In the genomic region with DNA sequence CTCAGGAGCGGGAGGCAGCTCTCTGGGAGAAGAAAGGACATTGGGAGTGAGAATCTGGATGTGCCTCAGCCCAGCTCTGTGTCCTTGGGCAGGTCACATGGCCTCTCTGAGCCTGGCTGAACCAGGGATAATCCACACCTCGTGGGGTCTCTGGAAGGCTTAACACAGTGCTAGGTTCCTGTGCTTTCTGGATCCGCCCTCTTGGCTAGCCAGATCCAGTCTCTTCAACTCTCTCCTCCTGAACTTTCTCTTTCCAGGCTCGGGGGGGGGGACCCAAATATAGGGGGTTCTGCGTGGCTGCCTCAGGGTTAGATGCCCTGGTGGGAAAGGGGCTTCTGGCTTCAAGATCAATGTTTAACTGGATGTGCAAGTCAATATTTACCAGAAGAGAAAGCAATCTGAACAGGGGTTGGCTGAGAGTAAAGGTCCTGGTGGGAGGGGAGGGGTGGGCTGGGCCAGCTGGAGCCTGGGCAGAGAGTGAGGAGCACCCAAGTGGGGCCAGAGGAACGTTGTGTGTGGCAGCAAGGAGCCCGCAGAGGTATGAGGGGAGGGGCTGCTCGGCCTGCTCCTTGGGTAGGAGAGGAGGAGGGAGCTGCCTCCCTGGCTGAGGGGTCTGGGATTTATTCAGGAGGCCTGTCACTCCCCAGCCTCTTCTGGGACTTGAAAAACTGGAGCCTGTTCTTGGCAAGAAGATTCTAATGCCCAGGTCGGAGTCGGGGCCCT, we compare ENCODE assay signal across 18 cellular contexts. TPM values are rescaled to one million over a fixed set of nuclear protein-coding genes. Genes with fewer than 3 reads are reported as not detected.
DNase-seq lines count a peak whose midpoint lies in the region; ATAC-seq and TF ChIP-seq lines count a peak whose summit lies in the region.
"Had no signal": no experiment of that assay in that cellular context is flagged by ENCODE, and none has a peak within 500 bp of the region (broad histone marks: within the 10 kb centered on the region; RNA-seq: fewer than 3 reads in every experiment).

Gene SERPINF2 (plus strand): TSS at position 501 of the 723 bp plus-strand sequence. CDS start 2,125 bp downstream, outside the sequence.

- no peak within 1 kb of the TSS for H3K4me3 Mint-ChIP-seq in dendritic cell treated with granulocyte-macrophage colony-stimulating factor and Interleukin-4, amounts not matched to agents 40 ng/mL and 50 ng/mL, for 4 days
- H3K4me3 Mint-ChIP-seq: activated T-helper 17 cell treated with anti-CD3 and anti-CD28 coated beads, Interleukin-2, amount 50 U/mL, for 72 hours had no signal

- H3K27ac ChIP-seq in lower lobe of right lung, result peak within 1 kb of the TSS; percentile 53
- H3K27ac ChIP-seq in thymus (ENCODE audit: low read depth), result no peak within 1 kb of the TSS
- no peak within 1 kb of the TSS for H3K27ac ChIP-seq in adrenal gland
- H3K27ac ChIP-seq: thoracic aorta had no signal

- H3K9me3 ChIP-seq in lower lobe of right lung (no peaks in the 10 kb centered on the region), thymus (ENCODE audit: control insufficient read depth) (no peaks in the 10 kb centered on the region), adrenal gland (replicated peaks in 1 of 3) (no peaks in the 10 kb centered on the region)
- H3K9me3 ChIP-seq: thoracic aorta had no signal

- peak within 1 kb of the TSS; percentile 42 for H3K27ac Mint-ChIP-seq in dendritic cell treated with granulocyte-macrophage colony-stimulating factor and Interleukin-4, amounts not matched to agents 40 ng/mL and 50 ng/mL, for 4 days
- H3K27ac Mint-ChIP-seq: activated T-helper 17 cell treated with anti-CD3 and anti-CD28 coated beads, Interleukin-2, amount 50 U/mL, for 72 hours had no signal

- whole genome bisulfite sequencing in thymus, result 86% methylated on average over 10 of the region's 10 CpGs
- WGBS in adrenal gland, 4 donors, result 47 to 66% (median 57%) methylated on average over 7 to 10 of the region's 10 CpGs

- TF ChIP-seq POLR2A in adrenal gland (IDR thresholded peaks at IDR 0.05), result no peak

- no peaks in the 10 kb centered on the region for H3K27me3 Mint-ChIP-seq in dendritic cell treated with granulocyte-macrophage colony-stimulating factor and Interleukin-4, amounts not matched to agents 40 ng/mL and 50 ng/mL, for 4 days
- H3K27me3 Mint-ChIP-seq: activated T-helper 17 cell treated with anti-CD3 and anti-CD28 coated beads, Interleukin-2, amount 50 U/mL, for 72 hours had no signal

- intact Hi-C loops in dendritic cell treated with granulocyte-macrophage colony-stimulating factor and Interleukin-4, amounts not matched to agents 40 ng/mL and 50 ng/mL, for 4 days (cut with micrococcal nuclease), result no loop called here
- intact Hi-C loops in lower lobe of right lung (cut with DNase I) (no loop called here), adrenal gland (cut with DNase I) (no loop called here)

- peaks cover 30% of the 10 kb centered on the region for H3K4me1 Mint-ChIP-seq in dendritic cell treated with granulocyte-macrophage colony-stimulating factor and Interleukin-4, amounts not matched to agents 40 ng/mL and 50 ng/mL, for 4 days (ENCODE audit: low read depth)
- H3K4me1 Mint-ChIP-seq: activated T-helper 17 cell treated with anti-CD3 and anti-CD28 coated beads, Interleukin-2, amount 50 U/mL, for 72 hours had no signal

- no peak for TF ChIP-seq CTCF in lower lobe of right lung (IDR thresholded peaks at IDR 0.05)
- TF ChIP-seq CTCF in adrenal gland (IDR thresholded peaks at IDR 0.05), result no peak

- H3K36me3 ChIP-seq in lower lobe of right lung (peaks cover 7% of the 10 kb centered on the region), thymus (ENCODE audit: control insufficient read depth, insufficient read depth) (peaks cover 7% of the 10 kb centered on the region), adrenal gland (replicated peaks in 1 of 2) (no peaks in the 10 kb centered on the region)

- peaks cover 38% of the 10 kb centered on the region for H3K4me1 ChIP-seq in lower lobe of right lung
- H3K4me1 ChIP-seq in thymus (ENCODE audit: control insufficient read depth, insufficient read depth, low read length), result no peaks in the 10 kb centered on the region
- peaks cover 0 to 8% of the 10 kb centered on the region in 2 donors for H3K4me1 ChIP-seq in adrenal gland (replicated peaks in 1 of 2)

- no peaks in the 10 kb centered on the region for H3K9me3 Mint-ChIP-seq in dendritic cell treated with granulocyte-macrophage colony-stimulating factor and Interleukin-4, amounts not matched to agents 40 ng/mL and 50 ng/mL, for 4 days
- H3K9me3 Mint-ChIP-seq: activated T-helper 17 cell treated with anti-CD3 and anti-CD28 coated beads, Interleukin-2, amount 50 U/mL, for 72 hours had no signal

- H3K4me3 ChIP-seq in lower lobe of right lung (no peak within 1 kb of the TSS), thymus (ENCODE audit: low read length) (no peak within 1 kb of the TSS), adrenal gland (no peak within 1 kb of the TSS)
- H3K4me3 ChIP-seq: thoracic aorta had no signal

- DNase-seq in HuH-7 (ENCODE audit: low spot score) (peak; percentile 84), lower lobe of right lung (no peak), adrenal gland (no peak), NCI-H774 (lab: John Stamatoyannopoulos, UW) (no peak), hypothalamus (lab: John Stamatoyannopoulos, UW) (no peak)
- no peak for DNase-seq in stimulated activated CD4-positive, alpha-beta T cell treated with anti-CD3 and anti-CD28 coated beads, Interleukin-12 subunit alpha, Interleukin-12 subunit beta, amount 100 ng/mL, for 4 hours
- DNase-seq: C1 segment of cervical spinal cord; cerebellar nuclear complex; DMS79; foreskin melanocyte; NCI-H1092; nucleus accumbens; stimulated activated CD4-positive, alpha-beta T cell treated with anti-CD3 and anti-CD28 coated beads, Interleukin-4, amount 100 ng/mL, for 1 hour; stimulated activated CD8-positive, alpha-beta memory T cell treated with anti-CD3 and anti-CD28 coated beads, Interleukin-4, amount 100 ng/mL, for 48 hours had no signal

- peak in 1 of 2 donors; percentile 23 for ATAC-seq in lower lobe of right lung
- ATAC-seq: activated T-helper 17 cell treated with anti-CD3 and anti-CD28 coated beads, Interleukin-2, amount 50 U/mL, for 72 hours had no signal

- H3K27me3 ChIP-seq in lower lobe of right lung (ENCODE audit: low read depth) (no peaks in the 10 kb centered on the region), thymus (ENCODE audit: control insufficient read depth, insufficient read depth) (no peaks in the 10 kb centered on the region), adrenal gland (no peaks in the 10 kb centered on the region)

- peaks cover 57% of the 10 kb centered on the region for H3K36me3 Mint-ChIP-seq in dendritic cell treated with granulocyte-macrophage colony-stimulating factor and Interleukin-4, amounts not matched to agents 40 ng/mL and 50 ng/mL, for 4 days (ENCODE audit: low read depth)

RNA-seq across cellular contexts. Expression of gene SERPINF2, which starts in this region (rescaled TPM):
- 24.1 TPM for total RNA-seq in lower lobe of right lung
- 31.0 TPM for polyA plus RNA-seq in thymus
- 1 to 10 TPM; 1.3 to 3.7 (median 2.4) TPM for total RNA-seq in adrenal gland
- 1 to 10 TPM in 2 of 3 donors, under 1 TPM in 1; 0.59 to 6.4 (median 5.2) TPM for polyA plus RNA-seq in adrenal gland
